9 cellular contexts compared by ENCODE assay signal in genomic region chrX:154712781-154713391, GRCh38. TPM values are rescaled to one million over a fixed set of nuclear protein-coding genes. Genes with fewer than 3 reads are reported as not detected.
DNase-seq lines count a peak whose midpoint lies in the region; ATAC-seq and TF ChIP-seq lines count a peak whose summit lies in the region.
"Had no signal": no experiment of that assay in that cellular context is flagged by ENCODE, and none has a peak within 500 bp of the region (broad histone marks: within the 10 kb centered on the region; RNA-seq: fewer than 3 reads in every experiment).

No MANE protein-coding gene starts in this region.

- peaks cover 39% of the 10 kb centered on the region for H3K36me3 Mint-ChIP-seq in activated CD4-positive, alpha-beta memory T cell treated with anti-CD3 and anti-CD28 coated beads, Interleukin-2, amount 10 ng/mL, durations not matched to agents 7 days and 5 days (ENCODE audit: low read depth)
- peaks cover 8% of the 10 kb centered on the region for H3K36me3 Mint-ChIP-seq in natural killer cell

- no peaks in the 10 kb centered on the region for H3K9me3 Mint-ChIP-seq in activated CD4-positive, alpha-beta memory T cell treated with anti-CD3 and anti-CD28 coated beads, Interleukin-2, amount 10 ng/mL, durations not matched to agents 7 days and 5 days
- H3K9me3 Mint-ChIP-seq in natural killer cell = no peaks in the 10 kb centered on the region

- H3K4me3 Mint-ChIP-seq in activated CD4-positive, alpha-beta memory T cell treated with anti-CD3 and anti-CD28 coated beads, Interleukin-2, amount 10 ng/mL, durations not matched to agents 7 days and 5 days = peak overlapping the region; percentile 52
- peak overlapping the region; percentile 75 for H3K4me3 Mint-ChIP-seq in natural killer cell

- CTCF ChIA-PET in activated CD4-positive, alpha-beta memory T cell treated with anti-CD3 and anti-CD28 coated beads, Interleukin-2, amount 10 ng/mL, durations not matched to agents 7 days and 5 days (lab: Charles Lee) = interaction anchor here (1.1 to 1.2 kb wide), 3 partner anchors 12 to 49 kb away, joined by 4 to 13 read pairs (median 5); partner anchors contain the start of gene DKC1

- H3K4me1 Mint-ChIP-seq in activated CD4-positive, alpha-beta memory T cell treated with anti-CD3 and anti-CD28 coated beads, Interleukin-2, amount 10 ng/mL, durations not matched to agents 7 days and 5 days = peaks cover 62% of the 10 kb centered on the region
- peaks cover 46 to 50% of the 10 kb centered on the region in 2 donors for H3K4me1 Mint-ChIP-seq in natural killer cell

- DNase-seq in AG20443 (ENCODE audit: low spot score) = peak; percentile 46
- DNase-seq in activated CD4-positive, alpha-beta memory T cell treated with anti-CD3 and anti-CD28 coated beads, Interleukin-2, amount 10 ng/mL, durations not matched to agents 7 days and 5 days = peak; percentile 53
- no peak for DNase-seq in natural killer cell
- no peak for DNase-seq in SHP77 (lab: John Stamatoyannopoulos, UW)
- DNase-seq in NCI-H2029 (lab: John Stamatoyannopoulos, UW) = no peak
- no peak for DNase-seq in medulla oblongata (ENCODE audit: extremely low spot score)

- H3K27me3 Mint-ChIP-seq in activated CD4-positive, alpha-beta memory T cell treated with anti-CD3 and anti-CD28 coated beads, Interleukin-2, amount 10 ng/mL, durations not matched to agents 7 days and 5 days = no peaks in the 10 kb centered on the region
- H3K27me3 Mint-ChIP-seq in natural killer cell (ENCODE audit: low read depth in 2 of 2) = no peaks in the 10 kb centered on the region

- peak overlapping the region; percentile 88 for H3K27ac Mint-ChIP-seq in activated CD4-positive, alpha-beta memory T cell treated with anti-CD3 and anti-CD28 coated beads, Interleukin-2, amount 10 ng/mL, durations not matched to agents 7 days and 5 days
- peak overlapping the region; percentile 87 to 94 for H3K27ac Mint-ChIP-seq in natural killer cell

- intact Hi-C loops in natural killer cell (cut with micrococcal nuclease) = loop anchor here (5.0 to 10.0 kb wide), 2 partner anchors 34 to 132 kb away; no protein-coding TSS in a partner anchor

- ATAC-seq in GM18909 (IDR thresholded peaks at IDR 0.05; ENCODE audit: poor library complexity, unreplicated experiment) (peak; percentile 84), HG03066 (IDR thresholded peaks at IDR 0.05; ENCODE audit: low read depth, unreplicated experiment) (peak; percentile 90), natural killer cell (peak; percentile 85 to 92 (median 90))

- POLR2A ChIA-PET in activated CD4-positive, alpha-beta memory T cell treated with anti-CD3 and anti-CD28 coated beads, Interleukin-2, amount 10 ng/mL, durations not matched to agents 7 days and 5 days (lab: Charles Lee) = interaction anchor here (0.6 to 1.5 kb wide), 5 partner anchors 19 to 117 kb away, joined by 3 to 4 read pairs (median 3); no protein-coding TSS in a partner anchor

- no peak for TF ChIP-seq CTCF in natural killer cell (IDR thresholded peaks at IDR 0.05)

RNA-seq across cellular contexts. Expression of gene GAB3, which starts 38.0 kb away (rescaled TPM):
- 10 to 100 TPM; 10.5 to 12.0 TPM for total RNA-seq in activated CD4-positive, alpha-beta memory T cell treated with anti-CD3 and anti-CD28 coated beads, Interleukin-2, amount 10 ng/mL, durations not matched to agents 7 days and 5 days
- total RNA-seq in natural killer cell = 10 to 100 TPM; 55.6 to 89.8 (median 77.4) TPM

RNA-seq across cellular contexts. Expression of gene DKC1, which starts 49.8 kb away (rescaled TPM):
- total RNA-seq in activated CD4-positive, alpha-beta memory T cell treated with anti-CD3 and anti-CD28 coated beads, Interleukin-2, amount 10 ng/mL, durations not matched to agents 7 days and 5 days = 10 to 100 TPM; 46.8 to 50.4 TPM
- total RNA-seq in natural killer cell = 10 to 100 TPM; 41.8 to 54.3 (median 53.9) TPM

RNA-seq across cellular contexts. Expression of gene CTAG2, which starts 59.5 kb away (rescaled TPM):
- not detected for total RNA-seq in activated CD4-positive, alpha-beta memory T cell treated with anti-CD3 and anti-CD28 coated beads, Interleukin-2, amount 10 ng/mL, durations not matched to agents 7 days and 5 days
- not detected for total RNA-seq in natural killer cell
- total RNA-seq: dermis microvascular lymphatic vessel endothelial cell had no signal

Comparison
In these comparisons a context has a peak if more than half of its experiments do, and no peak if none do; other contexts are left out.
1. DNase-seq: peak in AG20443 (single experiment) and activated CD4-positive, alpha-beta memory T cell treated with anti-CD3 and anti-CD28 coated beads, Interleukin-2, amount 10 ng/mL, durations not matched to agents 7 days and 5 days (single experiment); none in natural killer cell (single experiment), SHP77 (0 of 2), NCI-H2029 (single experiment) and medulla oblongata (single experiment).
2. RNA of gene GAB3, which starts 38.0 kb away (total RNA-seq): 55.6 to 89.8 TPM in natural killer cell; 10.5 to 12.0 TPM in activated CD4-positive, alpha-beta memory T cell treated with anti-CD3 and anti-CD28 coated beads, Interleukin-2, amount 10 ng/mL, durations not matched to agents 7 days and 5 days; every median in the first group is over 4 times any median in the second.
3. Peak in every context shown above with its lines, with median percentiles within 50 percentile points of each other: ATAC-seq.